Comparison of ENCODE assay signal across 1 cellular context in the genomic region with DNA sequence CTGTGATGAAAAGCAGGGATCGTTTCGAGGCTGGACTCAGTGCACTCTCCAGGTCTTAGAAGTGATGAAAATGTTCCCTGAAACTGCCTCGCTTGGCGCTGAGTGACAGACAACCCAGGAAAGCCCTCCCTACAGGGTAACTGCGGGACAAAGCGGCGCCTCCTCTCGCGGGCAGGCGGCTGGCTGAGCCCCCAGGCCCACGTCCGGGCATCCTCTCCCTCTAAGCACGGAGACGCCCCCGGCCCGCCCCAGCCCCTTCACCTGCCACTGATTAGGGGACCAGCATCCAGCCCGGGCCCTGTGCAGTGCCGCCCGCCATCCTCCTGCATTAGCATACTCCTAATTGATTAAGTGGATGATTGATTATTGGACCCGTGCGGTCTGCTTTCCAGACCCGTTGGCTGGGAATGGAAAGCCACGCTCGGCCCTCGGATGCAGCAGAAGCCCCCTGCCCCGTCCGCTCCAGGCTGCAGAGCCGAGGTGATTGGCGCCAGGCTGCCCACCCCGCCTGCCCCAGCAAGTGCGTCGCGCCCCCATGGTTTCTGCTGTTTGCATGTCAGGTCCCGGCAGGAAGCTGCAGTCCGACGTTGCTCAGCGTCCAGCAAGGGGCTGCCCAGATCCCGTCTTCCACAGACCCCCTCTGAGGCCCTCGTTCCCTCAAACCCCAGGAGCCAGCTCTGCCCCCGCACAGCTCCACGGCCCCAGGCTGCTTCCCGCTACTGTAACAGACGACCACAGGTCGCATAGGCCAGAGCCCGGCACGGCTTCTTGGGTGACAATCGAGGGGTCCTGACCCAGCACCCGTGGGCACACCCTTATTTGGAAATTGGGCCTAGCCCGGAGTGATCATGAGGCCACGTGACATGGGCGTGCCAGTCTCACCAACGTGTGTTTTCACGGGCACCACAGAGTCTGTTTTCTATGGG.
TF ChIP-seq lines count a peak whose summit lies in the region.

No MANE protein-coding gene starts in this region.

TF ChIP-seq in GM23338, 12 proteins besides CTCF, POLR2A, EP300 and RAD21:
- TF ChIP-seq EZH2 (IDR thresholded peaks at IDR 0.05; ENCODE audit: low read depth, unreplicated experiment), result no peak
- TF ChIP-seq ZNF331 (CRISPR knock-in tag; IDR thresholded peaks at IDR 0.05; ENCODE audit: low read depth), result no peak
- TF ChIP-seq, protein P1, sequence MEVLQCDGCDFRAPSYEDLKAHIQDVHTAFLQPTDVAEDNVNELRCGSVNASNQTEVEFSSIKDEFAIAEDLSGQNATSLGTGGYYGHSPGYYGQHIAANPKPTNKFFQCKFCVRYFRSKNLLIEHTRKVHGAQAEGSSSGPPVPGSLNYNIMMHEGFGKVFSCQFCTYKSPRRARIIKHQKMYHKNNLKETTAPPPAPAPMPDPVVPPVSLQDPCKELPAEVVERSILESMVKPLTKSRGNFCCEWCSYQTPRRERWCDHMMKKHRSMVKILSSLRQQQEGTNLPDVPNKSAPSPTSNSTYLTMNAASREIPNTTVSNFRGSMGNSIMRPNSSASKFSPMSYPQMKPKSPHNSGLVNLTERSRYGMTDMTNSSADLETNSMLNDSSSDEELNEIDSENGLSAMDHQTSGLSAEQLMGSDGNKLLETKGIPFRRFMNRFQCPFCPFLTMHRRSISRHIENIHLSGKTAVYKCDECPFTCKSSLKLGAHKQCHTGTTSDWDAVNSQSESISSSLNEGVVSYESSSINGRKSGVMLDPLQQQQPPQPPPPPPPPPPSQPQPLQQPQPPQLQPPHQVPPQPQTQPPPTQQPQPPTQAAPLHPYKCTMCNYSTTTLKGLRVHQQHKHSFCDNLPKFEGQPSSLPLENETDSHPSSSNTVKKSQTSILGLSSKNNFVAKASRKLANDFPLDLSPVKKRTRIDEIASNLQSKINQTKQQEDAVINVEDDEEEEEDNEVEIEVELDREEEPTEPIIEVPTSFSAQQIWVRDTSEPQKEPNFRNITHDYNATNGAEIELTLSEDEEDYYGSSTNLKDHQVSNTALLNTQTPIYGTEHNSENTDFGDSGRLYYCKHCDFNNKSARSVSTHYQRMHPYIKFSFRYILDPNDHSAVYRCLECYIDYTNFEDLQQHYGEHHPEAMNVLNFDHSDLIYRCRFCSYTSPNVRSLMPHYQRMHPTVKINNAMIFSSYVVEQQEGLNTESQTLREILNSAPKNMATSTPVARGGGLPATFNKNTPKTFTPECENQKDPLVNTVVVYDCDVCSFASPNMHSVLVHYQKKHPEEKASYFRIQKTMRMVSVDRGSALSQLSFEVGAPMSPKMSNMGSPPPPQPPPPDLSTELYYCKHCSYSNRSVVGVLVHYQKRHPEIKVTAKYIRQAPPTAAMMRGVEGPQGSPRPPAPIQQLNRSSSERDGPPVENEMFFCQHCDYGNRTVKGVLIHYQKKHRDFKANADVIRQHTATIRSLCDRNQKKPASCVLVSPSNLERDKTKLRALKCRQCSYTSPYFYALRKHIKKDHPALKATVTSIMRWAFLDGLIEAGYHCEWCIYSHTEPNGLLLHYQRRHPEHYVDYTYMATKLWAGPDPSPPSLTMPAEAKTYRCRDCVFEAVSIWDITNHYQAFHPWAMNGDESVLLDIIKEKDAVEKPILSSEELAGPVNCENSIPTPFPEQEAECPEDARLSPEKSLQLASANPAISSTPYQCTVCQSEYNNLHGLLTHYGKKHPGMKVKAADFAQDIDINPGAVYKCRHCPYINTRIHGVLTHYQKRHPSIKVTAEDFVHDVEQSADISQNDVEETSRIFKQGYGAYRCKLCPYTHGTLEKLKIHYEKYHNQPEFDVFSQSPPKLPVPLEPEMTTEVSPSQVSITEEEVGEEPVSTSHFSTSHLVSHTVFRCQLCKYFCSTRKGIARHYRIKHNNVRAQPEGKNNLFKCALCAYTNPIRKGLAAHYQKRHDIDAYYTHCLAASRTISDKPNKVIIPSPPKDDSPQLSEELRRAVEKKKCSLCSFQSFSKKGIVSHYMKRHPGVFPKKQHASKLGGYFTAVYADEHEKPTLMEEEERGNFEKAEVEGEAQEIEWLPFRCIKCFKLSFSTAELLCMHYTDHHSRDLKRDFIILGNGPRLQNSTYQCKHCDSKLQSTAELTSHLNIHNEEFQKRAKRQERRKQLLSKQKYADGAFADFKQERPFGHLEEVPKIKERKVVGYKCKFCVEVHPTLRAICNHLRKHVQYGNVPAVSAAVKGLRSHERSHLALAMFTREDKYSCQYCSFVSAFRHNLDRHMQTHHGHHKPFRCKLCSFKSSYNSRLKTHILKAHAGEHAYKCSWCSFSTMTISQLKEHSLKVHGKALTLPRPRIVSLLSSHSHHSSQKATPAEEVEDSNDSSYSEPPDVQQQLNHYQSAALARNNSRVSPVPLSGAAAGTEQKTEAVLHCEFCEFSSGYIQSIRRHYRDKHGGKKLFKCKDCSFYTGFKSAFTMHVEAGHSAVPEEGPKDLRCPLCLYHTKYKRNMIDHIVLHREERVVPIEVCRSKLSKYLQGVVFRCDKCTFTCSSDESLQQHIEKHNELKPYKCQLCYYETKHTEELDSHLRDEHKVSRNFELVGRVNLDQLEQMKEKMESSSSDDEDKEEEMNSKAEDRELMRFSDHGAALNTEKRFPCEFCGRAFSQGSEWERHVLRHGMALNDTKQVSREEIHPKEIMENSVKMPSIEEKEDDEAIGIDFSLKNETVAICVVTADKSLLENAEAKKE (CRISPR knock-in tag; IDR thresholded peaks at IDR 0.05), result no peak
- TF ChIP-seq, protein P2, sequence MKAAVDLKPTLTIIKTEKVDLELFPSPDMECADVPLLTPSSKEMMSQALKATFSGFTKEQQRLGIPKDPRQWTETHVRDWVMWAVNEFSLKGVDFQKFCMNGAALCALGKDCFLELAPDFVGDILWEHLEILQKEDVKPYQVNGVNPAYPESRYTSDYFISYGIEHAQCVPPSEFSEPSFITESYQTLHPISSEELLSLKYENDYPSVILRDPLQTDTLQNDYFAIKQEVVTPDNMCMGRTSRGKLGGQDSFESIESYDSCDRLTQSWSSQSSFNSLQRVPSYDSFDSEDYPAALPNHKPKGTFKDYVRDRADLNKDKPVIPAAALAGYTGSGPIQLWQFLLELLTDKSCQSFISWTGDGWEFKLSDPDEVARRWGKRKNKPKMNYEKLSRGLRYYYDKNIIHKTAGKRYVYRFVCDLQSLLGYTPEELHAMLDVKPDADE (IDR thresholded peaks at IDR 0.05), result no peak
- TF ChIP-seq, protein P3, sequence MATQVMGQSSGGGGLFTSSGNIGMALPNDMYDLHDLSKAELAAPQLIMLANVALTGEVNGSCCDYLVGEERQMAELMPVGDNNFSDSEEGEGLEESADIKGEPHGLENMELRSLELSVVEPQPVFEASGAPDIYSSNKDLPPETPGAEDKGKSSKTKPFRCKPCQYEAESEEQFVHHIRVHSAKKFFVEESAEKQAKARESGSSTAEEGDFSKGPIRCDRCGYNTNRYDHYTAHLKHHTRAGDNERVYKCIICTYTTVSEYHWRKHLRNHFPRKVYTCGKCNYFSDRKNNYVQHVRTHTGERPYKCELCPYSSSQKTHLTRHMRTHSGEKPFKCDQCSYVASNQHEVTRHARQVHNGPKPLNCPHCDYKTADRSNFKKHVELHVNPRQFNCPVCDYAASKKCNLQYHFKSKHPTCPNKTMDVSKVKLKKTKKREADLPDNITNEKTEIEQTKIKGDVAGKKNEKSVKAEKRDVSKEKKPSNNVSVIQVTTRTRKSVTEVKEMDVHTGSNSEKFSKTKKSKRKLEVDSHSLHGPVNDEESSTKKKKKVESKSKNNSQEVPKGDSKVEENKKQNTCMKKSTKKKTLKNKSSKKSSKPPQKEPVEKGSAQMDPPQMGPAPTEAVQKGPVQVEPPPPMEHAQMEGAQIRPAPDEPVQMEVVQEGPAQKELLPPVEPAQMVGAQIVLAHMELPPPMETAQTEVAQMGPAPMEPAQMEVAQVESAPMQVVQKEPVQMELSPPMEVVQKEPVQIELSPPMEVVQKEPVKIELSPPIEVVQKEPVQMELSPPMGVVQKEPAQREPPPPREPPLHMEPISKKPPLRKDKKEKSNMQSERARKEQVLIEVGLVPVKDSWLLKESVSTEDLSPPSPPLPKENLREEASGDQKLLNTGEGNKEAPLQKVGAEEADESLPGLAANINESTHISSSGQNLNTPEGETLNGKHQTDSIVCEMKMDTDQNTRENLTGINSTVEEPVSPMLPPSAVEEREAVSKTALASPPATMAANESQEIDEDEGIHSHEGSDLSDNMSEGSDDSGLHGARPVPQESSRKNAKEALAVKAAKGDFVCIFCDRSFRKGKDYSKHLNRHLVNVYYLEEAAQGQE (IDR thresholded peaks at IDR 0.05; ENCODE audit: unreplicated experiment), result no peak
- TF ChIP-seq EZH2phosphoT487 (IDR thresholded peaks at IDR 0.05; ENCODE audit: unreplicated experiment), result no peak
- TF ChIP-seq CREB1 (CRISPR knock-in tag; IDR thresholded peaks at IDR 0.05; ENCODE audit: low read depth), result no peak
- no peak for TF ChIP-seq NANOG (IDR thresholded peaks at IDR 0.05; ENCODE audit: borderline replicate concordance)
- no peak for TF ChIP-seq POLR2AphosphoS5 (IDR thresholded peaks at IDR 0.05; ENCODE audit: low read depth)
- no peak for TF ChIP-seq JUNB (IDR thresholded peaks at IDR 0.05; ENCODE audit: unreplicated experiment)
- TF ChIP-seq ZNF114 (CRISPR knock-in tag; IDR thresholded peaks at IDR 0.05), result no peak
- TF ChIP-seq STAT1 (IDR thresholded peaks at IDR 0.05; ENCODE audit: unreplicated experiment), result no peak
TF ChIP-seq in GM23338: peak in this region for 0.
